Comparison of ENCODE assay signal across 13 cellular contexts in the genomic region with DNA sequence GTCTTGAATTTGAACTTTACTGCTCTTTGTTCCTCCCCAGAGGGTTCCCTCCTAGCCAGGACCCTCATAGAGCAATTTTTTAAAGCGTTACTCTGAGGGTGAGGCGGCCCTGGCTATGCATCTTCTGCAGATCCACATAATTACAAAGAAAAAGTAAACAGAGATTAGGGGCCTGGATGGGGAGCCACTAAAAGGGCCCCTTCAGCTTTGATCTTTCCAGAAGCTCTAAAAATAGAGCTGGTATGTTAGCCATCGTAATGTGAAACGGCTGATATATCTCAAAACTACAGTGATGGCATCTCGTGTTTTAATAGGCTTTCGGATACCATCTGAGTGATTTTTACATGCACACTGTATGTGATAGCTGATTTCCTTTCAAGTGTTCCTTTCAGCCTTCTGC.
DNase-seq lines count a peak whose midpoint lies in the region; ATAC-seq, FAIRE-seq and TF ChIP-seq lines count a peak whose summit lies in the region.
"Had no signal": no experiment of that assay in that cellular context is flagged by ENCODE, and none has a peak within 500 bp of the region (broad histone marks: within the 10 kb centered on the region; RNA-seq: fewer than 3 reads in every experiment).

No MANE protein-coding gene starts in this region.

- no peaks in the 10 kb centered on the region for H3K27me3 ChIP-seq in adipocyte (replicated peaks; ENCODE audit: control insufficient read depth, insufficient read depth, low read length)
- no peaks in the 10 kb centered on the region for H3K27me3 ChIP-seq in hepatocyte

- TF ChIP-seq CTCF in hepatocyte (IDR thresholded peaks at IDR 0.05; ENCODE audit: poor library complexity), result no peak

- H2AFZ ChIP-seq in hepatocyte, result no peak overlapping the region

- no peaks in the 10 kb centered on the region for H3K9me3 ChIP-seq in adipocyte (ENCODE audit: control insufficient read depth, low read length)
- H3K9me3 ChIP-seq in hepatocyte (ENCODE audit: low read depth), result no peaks in the 10 kb centered on the region

- peak overlapping the region; percentile 34 for H3K9ac ChIP-seq in adipocyte (ENCODE audit: low read length)

- no peaks in the 10 kb centered on the region for H3K9me2 ChIP-seq in hepatocyte (replicated peaks; ENCODE audit: insufficient read depth)

- peak overlapping the region; percentile 51 for H3K27ac ChIP-seq in hepatocyte

- no peak overlapping the region for H3K4me3 ChIP-seq in adipocyte (ENCODE audit: low read length)
- H3K4me3 ChIP-seq in hepatocyte, result no peak overlapping the region

- peaks cover 23% of the 10 kb centered on the region for H3K4me1 ChIP-seq in adipocyte (ENCODE audit: control insufficient read depth, insufficient read depth, low read length)
- peaks cover 38% of the 10 kb centered on the region for H3K4me1 ChIP-seq in hepatocyte (ENCODE audit: insufficient read depth)

- H4K20me1 ChIP-seq in hepatocyte (ENCODE audit: insufficient read depth, poor library complexity, severe bottlenecking), result no peaks in the 10 kb centered on the region

- DNase-seq in ELF-1 (ENCODE audit: low read depth, low spot score) (peak; percentile 18), adipocyte (ENCODE audit: low read depth) (peak; percentile 23), hepatocyte (ENCODE audit: low spot score) (peak; percentile 21), retina (peak; percentile 21), cortex of kidney (lab: John Stamatoyannopoulos, UW) (no peak), GM19239 (ENCODE audit: insufficient read length, low spot score) (no peak), dedifferentiated amniotic fluid mesenchymal stem cell (ENCODE audit: extremely low spot score) (no peak)
- DNase-seq: activated B cell treated with CpG ODN at 0.5 μM for 24 hours; activated CD8-positive, alpha-beta memory T cell treated with anti-CD3 and anti-CD28 coated beads, Interleukin-2, amount 50 U/mL, for 4 hours; activated naive CD8-positive, alpha-beta T cell treated with anti-CD3 and anti-CD28 coated beads, Interleukin-2, amount 10 ng/mL, durations not matched to agents 7 days and 5 days; Calu3; KG1 had no signal

- no peaks in the 10 kb centered on the region for H3K36me3 ChIP-seq in adipocyte (ENCODE audit: control insufficient read depth, insufficient read depth, low read length, severe bottlenecking)
- no peaks in the 10 kb centered on the region for H3K36me3 ChIP-seq in hepatocyte (replicated peaks; ENCODE audit: insufficient read depth, low read depth)

- H3K79me2 ChIP-seq in hepatocyte, result no peaks in the 10 kb centered on the region

- H3K4me2 ChIP-seq in hepatocyte, result peak overlapping the region; percentile 59

- 11% methylated on average over 6 of the region's 6 CpGs for WGBS in hepatocyte (ENCODE audit: low lambda C conversion rate, missing lambda C conversion rate)

- ATAC-seq in GM18511 (IDR thresholded peaks at IDR 0.05; ENCODE audit: unreplicated experiment), result no peak

- FAIRE-seq in GM19239 (lab: Jason Lieb, UNC), result no peak

Comparison
In these comparisons a context has a peak if more than half of its experiments do, and no peak if none do; other contexts are left out.
1. DNase-seq: peak in ELF-1 (single experiment), adipocyte (single experiment), hepatocyte (single experiment) and retina (single experiment); none in cortex of kidney (single experiment), GM19239 (single experiment) and dedifferentiated amniotic fluid mesenchymal stem cell (single experiment).